1 cellular context compared by ENCODE assay signal in the genomic region with DNA sequence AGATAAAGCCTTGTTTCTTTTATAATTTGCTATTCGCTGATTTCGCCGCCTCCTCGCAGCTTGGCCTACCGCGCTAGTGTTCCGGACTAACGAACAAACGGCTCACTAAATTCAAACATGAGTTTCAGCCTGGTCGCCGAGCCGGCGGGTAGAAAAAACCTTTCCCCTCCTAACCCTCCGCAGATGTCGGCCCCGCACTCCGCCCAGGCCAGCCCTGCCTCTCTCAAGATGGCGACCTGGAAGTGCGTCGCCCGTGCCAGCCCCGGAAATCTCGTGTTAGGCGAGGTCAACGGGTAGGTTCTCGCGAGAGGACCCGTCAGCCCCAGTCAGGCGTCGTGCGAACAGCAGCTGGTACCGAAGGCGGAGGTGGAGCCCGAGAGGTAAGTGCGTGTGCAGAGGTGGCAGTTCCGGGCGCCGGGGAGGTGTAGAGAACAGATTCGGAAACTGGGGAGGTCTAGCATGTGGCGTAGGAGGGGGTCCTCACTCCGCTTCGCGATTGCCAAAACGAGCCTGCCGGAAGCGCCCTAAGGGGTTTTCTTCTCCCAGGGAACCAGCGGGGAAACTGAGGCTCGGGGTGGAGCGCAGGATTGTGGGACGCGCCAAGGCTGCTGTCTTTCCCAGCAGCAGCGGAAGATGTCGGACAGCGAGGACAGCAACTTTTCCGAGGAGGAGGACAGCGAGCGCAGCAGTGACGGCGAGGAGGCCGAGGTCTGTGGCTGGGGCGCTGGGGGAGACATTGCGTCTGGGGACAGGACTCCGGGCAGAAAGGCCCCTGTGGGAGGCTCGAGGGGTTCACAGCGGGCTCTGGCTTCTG.
TF ChIP-seq lines count a peak whose summit lies in the region.

A gene (plus strand): TSS at position 325 of the 814 bp plus-strand sequence. CDS start 309 bp downstream, at position 634.

TF ChIP-seq in IMR-90, 13 proteins besides CTCF, POLR2A, EP300 and RAD21 (continued from another document):
- peak; percentile 91 for TF ChIP-seq BHLHE40 (IDR thresholded peaks at IDR 0.05; ENCODE audit: low read depth, low read length)
- TF ChIP-seq NFE2L2 (IDR thresholded peaks at IDR 0.05; ENCODE audit: low read depth, low read length): no peak
